8 cellular contexts compared by ENCODE assay signal in genomic region chr1:248427851-248428533, GRCh38.
DNase-seq lines count a peak whose midpoint lies in the region; ATAC-seq lines count a peak whose summit lies in the region.

No MANE protein-coding gene starts in this region.

- ATAC-seq in GM18498 (IDR thresholded peaks at IDR 0.05; ENCODE audit: unreplicated experiment): peak; percentile 99
- ATAC-seq in GM18907 (IDR thresholded peaks at IDR 0.05; ENCODE audit: unreplicated experiment): peak; percentile 97
- peak; percentile 95 for ATAC-seq in GM19463 (IDR thresholded peaks at IDR 0.05; ENCODE audit: unreplicated experiment)
- ATAC-seq in GM21723 (IDR thresholded peaks at IDR 0.05; ENCODE audit: unreplicated experiment): peak; percentile 97
- peak; percentile 96 for ATAC-seq in HG02884 (IDR thresholded peaks at IDR 0.05; ENCODE audit: unreplicated experiment)
- ATAC-seq in HG03135 (IDR thresholded peaks at IDR 0.05; ENCODE audit: unreplicated experiment): peak; percentile 96
- peak; percentile 69 for ATAC-seq in HG03521 (IDR thresholded peaks at IDR 0.05; ENCODE audit: unreplicated experiment)

- peak; percentile 8 for DNase-seq in dedifferentiated amniotic fluid mesenchymal stem cell (ENCODE audit: extremely low spot score)

Comparison
In these comparisons a context has a peak if more than half of its experiments do, and no peak if none do; other contexts are left out.
1. Peak in every context shown above with its lines: DNase-seq and ATAC-seq.